In the genomic region with DNA sequence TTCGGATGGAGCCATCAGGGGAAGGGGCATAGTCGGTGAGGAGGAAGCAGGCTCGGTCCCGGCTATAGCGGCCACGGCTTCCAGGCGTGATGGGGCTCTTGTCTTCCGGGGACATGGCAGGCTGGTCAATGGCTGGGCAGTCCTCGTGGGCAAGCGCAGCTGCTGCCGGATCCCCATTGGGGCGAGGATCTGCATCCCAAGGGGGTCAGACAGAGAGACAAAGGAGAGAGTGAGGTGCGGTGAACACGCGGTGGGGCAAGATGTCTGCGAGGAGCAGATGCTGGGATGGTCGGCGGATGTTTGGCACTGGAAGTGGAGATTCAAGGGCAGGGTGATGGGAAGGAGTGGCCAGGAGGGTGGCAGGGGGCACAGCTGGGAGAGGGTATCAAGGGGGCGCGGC, we compare ENCODE assay signal across 26 cellular contexts. TPM values are rescaled to one million over a fixed set of nuclear protein-coding genes. Genes with fewer than 3 reads are reported as not detected.
DNase-seq lines count a peak whose midpoint lies in the region; ATAC-seq, FAIRE-seq and TF ChIP-seq lines count a peak whose summit lies in the region.
"Had no signal": no experiment of that assay in that cellular context is flagged by ENCODE, and none has a peak within 500 bp of the region (broad histone marks: within the 10 kb centered on the region; RNA-seq: fewer than 3 reads in every experiment).

No MANE protein-coding gene starts in this region.

- 90% methylated on average over 14 of the region's 20 CpGs; no CpG with 5 or more reads in 1 of the 2 experiments for WGBS in H1 (ENCODE audit: extremely low coverage in 1 of 2, insufficient coverage in 1 of 2, insufficient read length in 1 of 2, insufficient replicate concordance in 2 of 2, low coverage in 1 of 2, low lambda C conversion rate in 2 of 2, missing lambda C conversion rate in 1 of 2), 2 experiments
- WGBS in neuronal stem cell (ENCODE audit: extremely low coverage in 2 of 2, insufficient read length in 2 of 2, insufficient replicate concordance in 1 of 2), 2 donors, result no CpG with 5 or more reads among the region's 20 CpGs

- H3K4ac ChIP-seq in H1 (replicated peaks; ENCODE audit: insufficient read length, low read depth, low read length), result no peak overlapping the region
- no peak overlapping the region for H3K4ac ChIP-seq in neuronal stem cell (ENCODE audit: low read length)

- peaks cover 8% of the 10 kb centered on the region for H3K36me3 Mint-ChIP-seq in WTC11
- H3K36me3 Mint-ChIP-seq: CD8-positive, alpha-beta memory T cell had no signal

- H4K20me1 ChIP-seq in H1 (replicated peaks in 1 of 2; ENCODE audit: control insufficient read depth in 1 of 2, insufficient read depth in 2 of 2, low read length in 2 of 2), result peaks cover 12 to 15% of the 10 kb centered on the region in 2 experiments

- H2AFZ ChIP-seq in H1 (ENCODE audit: low read length), result no peak overlapping the region
- no peak overlapping the region for H2AFZ ChIP-seq in neuronal stem cell (ENCODE audit: low read length)
- H2AFZ ChIP-seq: GM23248 had no signal

- no peak overlapping the region for H3K14ac ChIP-seq in H1 (ENCODE audit: insufficient read length)
- no peak overlapping the region for H3K14ac ChIP-seq in neuronal stem cell (ENCODE audit: low read length)

- POLR2A ChIA-PET in WTC11 (lab: Charles Lee) (no interaction called here), H1 (lab: Charles Lee; ENCODE audit: partially characterized antibody) (interaction anchor here (0.6 to 1.6 kb wide), 4 partner anchors 9 to 440 kb away, joined by 3 to 5 read pairs (median 4); a partner anchor contains a TSS)

- H2AK5ac ChIP-seq in H1 (ENCODE audit: low read depth, low read length), result no peak overlapping the region
- H2AK5ac ChIP-seq in neuronal stem cell (ENCODE audit: low read depth, low read length), result peak overlapping the region; percentile 84

- peak overlapping the region; percentile 57; the same call in 1 of the 2 replicates for H3K27ac Mint-ChIP-seq in WTC11
- H3K27ac Mint-ChIP-seq: CD4-positive, alpha-beta T cell; CD8-positive, alpha-beta memory T cell had no signal

- H3K23ac ChIP-seq in H1 (ENCODE audit: insufficient read length) (no peak overlapping the region), neuronal stem cell (ENCODE audit: low read depth, low read length, poor library complexity) (peak overlapping the region; percentile 50)

- H3K23me2 ChIP-seq in H1 (ENCODE audit: low read depth, low read length), result peaks cover 3% of the 10 kb centered on the region; the same call in 1 of the 2 replicates

- TF ChIP-seq EP300 in H1 (IDR thresholded peaks at IDR 0.05; ENCODE audit: borderline replicate concordance in 1 of 2, low read depth in 2 of 2, low read length in 2 of 2), result no peak

- H2BK120ac ChIP-seq in H1 (replicated peaks; ENCODE audit: low read depth, low read length), result no peak overlapping the region
- H2BK120ac ChIP-seq in neuronal stem cell (ENCODE audit: low read depth, low read length), result no peak overlapping the region

- H4K91ac ChIP-seq in H1 (replicated peaks; ENCODE audit: insufficient read length, low read length) (no peak overlapping the region), neuronal stem cell (ENCODE audit: low read depth, low read length, poor library complexity) (no peak overlapping the region)

- H3K79me1 ChIP-seq in H1 (ENCODE audit: low read depth, low read length) (peaks cover 6% of the 10 kb centered on the region; the same call in 1 of the 2 replicates), neuronal stem cell (ENCODE audit: low read depth, low read length) (peaks cover 3% of the 10 kb centered on the region)

- no peak overlapping the region for H3K4me3 Mint-ChIP-seq in WTC11
- H3K4me3 Mint-ChIP-seq: CD14-positive monocyte; CD4-positive, alpha-beta T cell; CD8-positive, alpha-beta memory T cell had no signal

- TF ChIP-seq POLR2A in H1 (IDR thresholded peaks at IDR 0.05; ENCODE audit: control extremely low read depth in 1 of 2, low read depth in 2 of 2, low read length in 2 of 2), result no peak

- no peak overlapping the region for H2BK5ac ChIP-seq in H1 (ENCODE audit: low read depth, low read length)
- H2BK5ac ChIP-seq in neuronal stem cell (ENCODE audit: low read length), result no peak overlapping the region

- TF ChIP-seq CTCF in WTC11 (IDR thresholded peaks at IDR 0.05), result no peak
- TF ChIP-seq CTCF in H1 (IDR thresholded peaks at IDR 0.05; ENCODE audit: control extremely low read depth in 1 of 3, insufficient read depth in 1 of 3, low read depth in 1 of 3, low read length in 3 of 3), result no peak

- H2BK12ac ChIP-seq in H1 (ENCODE audit: low read depth, low read length) (peak overlapping the region; percentile 50; the same call in 1 of the 2 replicates), neuronal stem cell (ENCODE audit: low read length) (no peak overlapping the region)

- H3K18ac ChIP-seq in H1 (ENCODE audit: extremely low read depth, low read length) (no peak overlapping the region), neuronal stem cell (ENCODE audit: low read length) (no peak overlapping the region)

- peaks cover 14% of the 10 kb centered on the region for H3K27me3 Mint-ChIP-seq in WTC11 (ENCODE audit: low read depth)

- FAIRE-seq in H1 (lab: Jason Lieb, UNC), result no peak
- FAIRE-seq: A549, D721Med, GM12878, GM19239 had no signal

- no peak overlapping the region for H4K5ac ChIP-seq in H1 (ENCODE audit: insufficient read length, low read depth, low read length)

- H3K27ac ChIP-seq in H1 (ENCODE audit: low read depth, low read length) (no peak overlapping the region), neuronal stem cell (replicated peaks; ENCODE audit: low read length) (no peak overlapping the region)
- H3K27ac ChIP-seq: A549; BLaER1 treated with 17β-estradiol and CSF1 and Interleukin-3, amounts not matched to agents 10 nM and 100 nM; GM23248 had no signal

- H3K9me3 ChIP-seq in H1 (ENCODE audit: insufficient read depth in 2 of 2, low read depth in 1 of 2, low read length in 1 of 2) (no peaks in the 10 kb centered on the region), neuronal stem cell (replicated peaks in 1 of 2; ENCODE audit: control insufficient read depth in 2 of 2, insufficient read depth in 1 of 2, low read depth in 1 of 2, low read length in 2 of 2) (no peaks in the 10 kb centered on the region)
- H3K9me3 ChIP-seq: A549; BE2C; BLaER1 treated with 17β-estradiol and CSF1 and Interleukin-3, amounts not matched to agents 10 nM and 100 nM; HAP-1 had no signal

- peak overlapping the region; percentile 40; the same call in 1 of the 2 replicates for H4K8ac ChIP-seq in H1 (ENCODE audit: extremely low read depth, insufficient read depth, low read length)
- no peak overlapping the region for H4K8ac ChIP-seq in neuronal stem cell (ENCODE audit: low read depth, low read length)

- no peak overlapping the region for H3K56ac ChIP-seq in H1 (replicated peaks; ENCODE audit: insufficient read length, low read depth, low read length)

- no peak for TF ChIP-seq RAD21 in H1 (IDR thresholded peaks at IDR 0.05 in 1 of 2, conservative IDR thresholded peaks at IDR 0.05 in 1 of 2; ENCODE audit: low read depth in 2 of 2, low read length in 2 of 2)

- no peak overlapping the region for H3K4me3 ChIP-seq in H7 (ENCODE audit: insufficient read depth, low read depth, low read length)
- no peak overlapping the region for H3K4me3 ChIP-seq in H1 (ENCODE audit: extremely low read depth in 1 of 4, insufficient read depth in 2 of 4, low read depth in 3 of 4, low read length in 4 of 4)
- H3K4me3 ChIP-seq in neuronal stem cell (ENCODE audit: low read length in 2 of 2), result no peak overlapping the region
- H3K4me3 ChIP-seq: A549; BLaER1 treated with 17β-estradiol and CSF1 and Interleukin-3, amounts not matched to agents 10 nM and 100 nM; GM12878; GM23248; HAP-1 had no signal

- peaks cover 32% of the 10 kb centered on the region for H3K4me1 Mint-ChIP-seq in WTC11

- no peaks in the 10 kb centered on the region for H3K27me3 ChIP-seq in H7 (ENCODE audit: control insufficient read depth, insufficient read depth, low read length)
- no peaks in the 10 kb centered on the region; a peak in 1 of 7 replicates for H3K27me3 ChIP-seq in H1 (replicated peaks in 1 of 4; ENCODE audit: control insufficient read depth in 3 of 4, extremely low read depth in 1 of 4, insufficient read depth in 3 of 4, low read length in 3 of 4)
- H3K27me3 ChIP-seq in neuronal stem cell (ENCODE audit: control insufficient read depth in 3 of 3, insufficient read depth in 3 of 3, low read depth in 1 of 3, low read length in 3 of 3), result no peaks in the 10 kb centered on the region
- H3K27me3 ChIP-seq: BE2C had no signal

- no peak overlapping the region for H3K4me2 ChIP-seq in H1 (ENCODE audit: insufficient read depth in 1 of 2, low read depth in 2 of 2, low read length in 2 of 2)
- no peak overlapping the region for H3K4me2 ChIP-seq in neuronal stem cell (ENCODE audit: insufficient read depth, low read length, poor library complexity, severe bottlenecking)
- H3K4me2 ChIP-seq: A549; BLaER1 treated with 17β-estradiol and CSF1 and Interleukin-3, amounts not matched to agents 10 nM and 100 nM had no signal

- H3K9ac ChIP-seq in H1 (replicated peaks in 1 of 4; ENCODE audit: extremely low read depth in 1 of 4, low read depth in 3 of 4, low read length in 3 of 4) (no peak overlapping the region), neuronal stem cell (ENCODE audit: low read depth, low read length, poor library complexity) (peak overlapping the region; percentile 21)
- H3K9ac ChIP-seq: BLaER1 treated with 17β-estradiol and CSF1 and Interleukin-3, amounts not matched to agents 10 nM and 100 nM; GM23248 had no signal

- no peaks in the 10 kb centered on the region; a peak in 1 of 4 replicates for H3K79me2 ChIP-seq in H1 (ENCODE audit: control insufficient read depth in 1 of 2, insufficient read depth in 2 of 2, low read length in 2 of 2)

- no peak for ATAC-seq in WTC11
- ATAC-seq in HG02759 (IDR thresholded peaks at IDR 0.05; ENCODE audit: unreplicated experiment), result no peak
- no peak for ATAC-seq in GM19023 (IDR thresholded peaks at IDR 0.05; ENCODE audit: unreplicated experiment)
- ATAC-seq in HG03025 (IDR thresholded peaks at IDR 0.05; ENCODE audit: low FRiP score, unreplicated experiment), result no peak
- no peak for ATAC-seq in GM18909 (IDR thresholded peaks at IDR 0.05; ENCODE audit: poor library complexity, unreplicated experiment)
- ATAC-seq: A549, GM12878 had no signal

- no peak overlapping the region for H2BK15ac ChIP-seq in H1 (ENCODE audit: low read length)
- no peak overlapping the region for H2BK15ac ChIP-seq in neuronal stem cell (ENCODE audit: low read length)

- no peaks in the 10 kb centered on the region for H3K9me3 Mint-ChIP-seq in WTC11
- H3K9me3 Mint-ChIP-seq: CD4-positive, alpha-beta T cell had no signal

- no peak overlapping the region for H2BK20ac ChIP-seq in H1 (ENCODE audit: low read length)

- H3K36me3 ChIP-seq in H7 (replicated peaks; ENCODE audit: control insufficient read depth, insufficient read depth, low read length) (no peaks in the 10 kb centered on the region; the same call in 1 of the 2 replicates), H1 (ENCODE audit: control insufficient read depth in 2 of 4, insufficient read depth in 4 of 4, low read length in 3 of 4) (peaks cover 3 to 13% (median 5%) of the 10 kb centered on the region in 4 experiments; a peak in 5 of 8 replicates), neuronal stem cell (replicated peaks in 1 of 2; ENCODE audit: control insufficient read depth in 2 of 2, insufficient read depth in 2 of 2, low read length in 2 of 2) (peaks cover 0 to 3% of the 10 kb centered on the region in 2 donors)
- H3K36me3 ChIP-seq: BE2C; BLaER1 treated with 17β-estradiol and CSF1 and Interleukin-3, amounts not matched to agents 10 nM and 100 nM; HAP-1 had no signal

- CTCF ChIA-PET in WTC11 (lab: Charles Lee) (interaction anchor here (1.3 kb wide), 3 partner anchors 37 to 68 kb away, joined by 3 to 5 read pairs (median 3); no protein-coding TSS in a partner anchor), H1 (lab: Charles Lee; ENCODE audit: partially characterized antibody) (interaction anchor here (1.1 kb wide), 1 partner anchor 68 kb away, joined by 5 read pairs; no protein-coding TSS in a partner anchor)

- DNase-seq in H7 (peak; percentile 22), WTC11 (ENCODE audit: low spot score) (no peak), H1 (ENCODE audit: low read depth in 1 of 2, low spot score in 2 of 2) (no peak), neuronal stem cell (ENCODE audit: low spot score) (no peak)
- DNase-seq: 8988T; ACHN; AML-193; BE2C; CD4-positive, alpha-beta T cell; CD8-positive, alpha-beta memory T cell; DMS 273 treated with DMSO at 0.1 percent for 48 hours; DMS79; EL; GDM1; GM23248 had no signal

- peaks cover 0 to 9% (median 6%) of the 10 kb centered on the region in 4 experiments; a peak in 5 of 7 replicates for H3K4me1 ChIP-seq in H1 (replicated peaks in 1 of 4; ENCODE audit: control insufficient read depth in 3 of 4, insufficient read depth in 4 of 4, low read length in 3 of 4)
- H3K4me1 ChIP-seq in neuronal stem cell (ENCODE audit: control insufficient read depth in 2 of 2, insufficient read depth in 1 of 2, low read depth in 1 of 2, low read length in 2 of 2), result peaks cover 9% of the 10 kb centered on the region in 2 donors
- H3K4me1 ChIP-seq: HAP-1 had no signal

RNA-seq across cellular contexts. Expression of a gene that starts 8.6 kb away (rescaled TPM):
- 0.14 and 0.37 TPM in 2 replicates for total RNA-seq in H7 (2014; rRNA removed; shearing (Covaris generic))
- 8.5 to 10.1 TPM (median 10.0 TPM) in 3 replicates for total RNA-seq in WTC11 (2021)
- 7.2 and 8.5 TPM in 2 replicates for total RNA-seq in H1 (2021; fragmentation: NEBNext Ultra II Directional; extraction: Animal tissue kit (Norgen Biotek cat#: 25700))
- 3.9 and 6.3 TPM in 2 replicates for polyA plus RNA-seq in H1 (2011; rRNA removed)
- polyA plus RNA-seq in H1 (2011; cell fraction: cytosol; rRNA removed), result 3.0 TPM
- polyA plus RNA-seq in H1 (2011; cell fraction: nucleus; rRNA removed), result 20.7 TPM
- 9.3 to 12.8 TPM (median 11.1 TPM) in 4 replicates for polyA plus RNA-seq in H1 (2012, experiment 1 of 2)
- 5.4 TPM for polyA plus RNA-seq in H1 (2012, experiment 2 of 2)
- polyA plus RNA-seq in H1 (2013, experiment 1 of 2), result 4.5 TPM
- polyA plus RNA-seq in H1 (2013, experiment 2 of 2), result 4.0 TPM
- polyA minus RNA-seq in H1 (2011; rRNA and poly(A)+ RNA removed), result 3.3 and 3.8 TPM in 2 replicates
- 6.0 TPM for polyA minus RNA-seq in H1 (2011; cell fraction: cytosol; rRNA and poly(A)+ RNA removed)
- polyA minus RNA-seq in H1 (2011; cell fraction: nucleus; rRNA and poly(A)+ RNA removed), result 7.3 TPM
- polyA plus RNA-seq in neuronal stem cell (2013, experiment 1 of 2), result 6.8 TPM
- 6.9 TPM for polyA plus RNA-seq in neuronal stem cell (2013, experiment 2 of 2)
- polyA plus RNA-seq: CD8-positive, alpha-beta memory T cell had no signal

RNA-seq across cellular contexts. Expression of a gene that starts 44.8 kb away (rescaled TPM):
- total RNA-seq in H7 (2014; rRNA removed; shearing (Covaris generic)), result 0.44 and 0.59 TPM in 2 replicates
- 2.4 to 3.1 TPM (median 2.7 TPM) in 3 replicates for total RNA-seq in WTC11 (2021)
- total RNA-seq in H1 (2021; fragmentation: NEBNext Ultra II Directional; extraction: Animal tissue kit (Norgen Biotek cat#: 25700)), result 0.71 and 1.1 TPM in 2 replicates
- 0.73 and 0.93 TPM in 2 replicates for polyA plus RNA-seq in H1 (2011; rRNA removed)
- polyA plus RNA-seq in H1 (2011; cell fraction: cytosol; rRNA removed), result 0.89 TPM
- polyA plus RNA-seq in H1 (2011; cell fraction: nucleus; rRNA removed), result 3.3 TPM
- polyA plus RNA-seq in H1 (2012, experiment 1 of 2), result 0.40 to 1.0 TPM (median 0.84 TPM) in 4 replicates
- 0.72 TPM for polyA plus RNA-seq in H1 (2012, experiment 2 of 2)
- polyA plus RNA-seq in H1 (2013, experiment 1 of 2), result 0.71 TPM
- polyA plus RNA-seq in H1 (2013, experiment 2 of 2), result 0.63 TPM
- 0.15 and 0.35 TPM in 2 replicates for polyA minus RNA-seq in H1 (2011; rRNA and poly(A)+ RNA removed)
- 0.73 TPM for polyA minus RNA-seq in H1 (2011; cell fraction: cytosol; rRNA and poly(A)+ RNA removed)
- polyA minus RNA-seq in H1 (2011; cell fraction: nucleus; rRNA and poly(A)+ RNA removed), result 1.00 TPM
- polyA plus RNA-seq in neuronal stem cell (2013, experiment 1 of 2), result 0.84 TPM
- polyA plus RNA-seq in neuronal stem cell (2013, experiment 2 of 2), result 0.72 TPM

RNA-seq across cellular contexts. Expression of a gene that starts 55.7 kb away (rescaled TPM):
- total RNA-seq in H7 (2014; rRNA removed; shearing (Covaris generic)), result 73.7 and 90.1 TPM in 2 replicates
- 40.5 to 45.8 TPM (median 41.0 TPM) in 3 replicates for total RNA-seq in WTC11 (2021)
- total RNA-seq in H1 (2021; fragmentation: NEBNext Ultra II Directional; extraction: Animal tissue kit (Norgen Biotek cat#: 25700)), result 40.3 and 41.4 TPM in 2 replicates
- 47.5 and 61.5 TPM in 2 replicates for polyA plus RNA-seq in H1 (2011; rRNA removed)
- polyA plus RNA-seq in H1 (2011; cell fraction: cytosol; rRNA removed), result 43.0 TPM
- 70.3 TPM for polyA plus RNA-seq in H1 (2011; cell fraction: nucleus; rRNA removed)
- 22.3 to 39.2 TPM (median 34.3 TPM) in 4 replicates for polyA plus RNA-seq in H1 (2012, experiment 1 of 2)
- polyA plus RNA-seq in H1 (2012, experiment 2 of 2), result 33.5 TPM
- polyA plus RNA-seq in H1 (2013, experiment 1 of 2), result 19.2 TPM
- 18.0 TPM for polyA plus RNA-seq in H1 (2013, experiment 2 of 2)
- 20.3 and 22.8 TPM in 2 replicates for polyA minus RNA-seq in H1 (2011; rRNA and poly(A)+ RNA removed)
- polyA minus RNA-seq in H1 (2011; cell fraction: cytosol; rRNA and poly(A)+ RNA removed), result 21.5 TPM
- 25.5 TPM for polyA minus RNA-seq in H1 (2011; cell fraction: nucleus; rRNA and poly(A)+ RNA removed)
- polyA plus RNA-seq in neuronal stem cell (2013, experiment 1 of 2), result 15.5 TPM
- 15.1 TPM for polyA plus RNA-seq in neuronal stem cell (2013, experiment 2 of 2)
